Comparison of ENCODE assay signal across 20 cellular contexts in the genomic region with DNA sequence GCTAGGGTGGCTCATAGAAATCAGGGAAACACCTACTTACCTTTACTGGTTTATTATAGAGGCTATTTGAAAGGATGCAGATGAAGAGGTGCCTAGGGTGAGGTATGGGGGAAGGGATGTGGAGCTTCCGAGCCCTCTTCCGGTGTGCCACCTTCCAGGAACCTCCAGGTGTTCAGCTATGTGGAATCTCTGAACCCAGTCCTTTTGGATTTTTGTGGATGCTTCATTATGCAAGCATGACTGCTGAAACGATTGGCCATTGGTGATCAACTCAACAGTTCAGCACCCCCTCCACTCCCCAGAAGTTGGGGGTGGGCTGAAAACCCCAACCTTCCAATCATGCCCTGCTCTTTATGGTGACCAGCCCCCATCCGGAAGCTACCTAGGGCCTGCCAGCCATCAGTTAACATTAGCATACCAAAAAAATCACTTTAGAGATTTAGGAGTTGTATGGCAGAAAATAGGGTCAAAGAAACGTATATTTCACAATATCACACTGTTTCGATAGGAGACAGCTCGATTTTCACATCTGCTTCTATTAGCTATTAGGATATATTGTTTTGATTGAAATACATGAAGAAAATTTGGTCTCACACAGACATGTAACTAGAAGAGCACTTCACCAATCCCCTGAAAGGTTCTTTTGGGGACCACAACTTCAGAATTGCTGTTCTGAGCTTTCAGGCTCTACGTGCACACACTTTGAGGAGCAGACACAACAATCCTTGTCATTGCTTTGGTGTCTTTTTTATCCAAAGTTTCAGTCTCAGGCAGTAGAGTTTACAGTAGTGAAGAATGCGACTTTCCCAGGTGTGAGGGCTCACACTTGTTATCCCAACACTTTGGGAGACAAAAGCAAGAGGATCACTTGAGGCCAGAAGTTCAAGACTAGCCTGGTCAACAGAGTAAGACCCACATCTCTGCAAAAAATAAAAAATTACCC. TPM values are rescaled to one million over a fixed set of nuclear protein-coding genes. Genes with fewer than 3 reads are reported as not detected.
DNase-seq lines count a peak whose midpoint lies in the region; ATAC-seq and TF ChIP-seq lines count a peak whose summit lies in the region.
"Had no signal": no experiment of that assay in that cellular context is flagged by ENCODE, and none has a peak within 500 bp of the region (broad histone marks: within the 10 kb centered on the region; RNA-seq: fewer than 3 reads in every experiment).

No MANE protein-coding gene starts in this region.

- intact Hi-C loops in natural killer cell (cut with micrococcal nuclease) = no loop called here

- no peaks in the 10 kb centered on the region for H4K20me1 ChIP-seq in smooth muscle cell (ENCODE audit: low read depth)

- no peak overlapping the region for H3K27ac Mint-ChIP-seq in natural killer cell
- H3K27ac Mint-ChIP-seq: activated CD8-positive, alpha-beta T cell treated with anti-CD3 and anti-CD28 coated beads, Interleukin-2, amount 10 ng/mL, durations not matched to agents 7 days and 5 days had no signal

- no peaks in the 10 kb centered on the region for H3K27me3 ChIP-seq in HUES6 (ENCODE audit: control insufficient read depth, insufficient read depth, low read length)
- no peaks in the 10 kb centered on the region for H3K27me3 ChIP-seq in iPS-20b (ENCODE audit: insufficient read depth, low read length)
- no peaks in the 10 kb centered on the region for H3K27me3 ChIP-seq in smooth muscle cell (ENCODE audit: low read depth)
- H3K27me3 ChIP-seq: BLaER1 treated with 17β-estradiol and CSF1 and Interleukin-3, amounts not matched to agents 10 nM and 100 nM; colonic mucosa had no signal

- peaks cover 23 to 25% of the 10 kb centered on the region in 2 donors for H3K4me1 Mint-ChIP-seq in natural killer cell

- peak overlapping the region; percentile 69 for H2AFZ ChIP-seq in smooth muscle cell (ENCODE audit: low read depth)
- H2AFZ ChIP-seq: PC-9 had no signal

- H3K9me3 ChIP-seq in HUES6 (ENCODE audit: control insufficient read depth, insufficient read depth, low read depth, low read length) = no peaks in the 10 kb centered on the region
- no peaks in the 10 kb centered on the region for H3K9me3 ChIP-seq in iPS-20b (ENCODE audit: insufficient read depth, low read depth, low read length)
- H3K9me3 ChIP-seq in smooth muscle cell (replicated peaks; ENCODE audit: low read depth) = no peaks in the 10 kb centered on the region
- H3K9me3 ChIP-seq: BLaER1 treated with 17β-estradiol and CSF1 and Interleukin-3, amounts not matched to agents 10 nM and 100 nM; Caco-2; colonic mucosa; lower lobe of right lung had no signal

- no peaks in the 10 kb centered on the region for H3K27me3 Mint-ChIP-seq in natural killer cell (ENCODE audit: low read depth in 2 of 2)

- ATAC-seq in natural killer cell (no peak), GM21515 (IDR thresholded peaks at IDR 0.05; ENCODE audit: unreplicated experiment) (no peak), HG03175 (IDR thresholded peaks at IDR 0.05; ENCODE audit: unreplicated experiment) (no peak)
- ATAC-seq: activated CD8-positive, alpha-beta T cell treated with anti-CD3 and anti-CD28 coated beads, Interleukin-2, amount 10 ng/mL, durations not matched to agents 7 days and 5 days; lower lobe of right lung had no signal

- no peak overlapping the region for H3K4me3 Mint-ChIP-seq in natural killer cell
- H3K4me3 Mint-ChIP-seq: activated CD8-positive, alpha-beta T cell treated with anti-CD3 and anti-CD28 coated beads, Interleukin-2, amount 10 ng/mL, durations not matched to agents 7 days and 5 days had no signal

- H3K9me3 Mint-ChIP-seq in natural killer cell = no peaks in the 10 kb centered on the region
- H3K9me3 Mint-ChIP-seq: brain had no signal

- H3K79me2 ChIP-seq in smooth muscle cell (ENCODE audit: low read depth) = peaks cover 15% of the 10 kb centered on the region

- H3F3A ChIP-seq in smooth muscle cell (ENCODE audit: low read depth) = no peaks in the 10 kb centered on the region

- H3K9ac ChIP-seq in HUES6 (ENCODE audit: low read length) (peak overlapping the region; percentile 68), iPS-20b (ENCODE audit: low read depth, low read length) (peak overlapping the region; percentile 87; the same call in 1 of the 2 replicates), smooth muscle cell (ENCODE audit: low read depth) (no peak overlapping the region)
- H3K9ac ChIP-seq: BLaER1 treated with 17β-estradiol and CSF1 and Interleukin-3, amounts not matched to agents 10 nM and 100 nM had no signal

- peaks cover 21% of the 10 kb centered on the region for H3K4me1 ChIP-seq in HUES6 (ENCODE audit: control insufficient read depth, insufficient read depth, low read length)
- peaks cover 19% of the 10 kb centered on the region for H3K4me1 ChIP-seq in iPS-20b (ENCODE audit: insufficient read depth, low read length)
- peaks cover 4% of the 10 kb centered on the region for H3K4me1 ChIP-seq in smooth muscle cell (ENCODE audit: low read depth)

- no peak overlapping the region for H3K4me2 ChIP-seq in smooth muscle cell
- H3K4me2 ChIP-seq: PC-9 had no signal

- peak overlapping the region; percentile 55 for H3K4me3 ChIP-seq in HUES6 (ENCODE audit: low read depth, low read length)
- peak overlapping the region; percentile 80 for H3K4me3 ChIP-seq in iPS-20b (ENCODE audit: low read length)
- H3K4me3 ChIP-seq in smooth muscle cell = no peak overlapping the region
- H3K4me3 ChIP-seq: BLaER1 treated with 17β-estradiol and CSF1 and Interleukin-3, amounts not matched to agents 10 nM and 100 nM; colonic mucosa; lower lobe of right lung; PC-9 had no signal

- peaks cover 8% of the 10 kb centered on the region for H3K36me3 ChIP-seq in HUES6 (ENCODE audit: control insufficient read depth, insufficient read depth, low read length)
- peaks cover 9% of the 10 kb centered on the region for H3K36me3 ChIP-seq in iPS-20b (ENCODE audit: insufficient read depth, low read depth, low read length)
- no peaks in the 10 kb centered on the region for H3K36me3 ChIP-seq in smooth muscle cell (ENCODE audit: low read depth)
- H3K36me3 ChIP-seq: colonic mucosa, lower lobe of right lung had no signal

- 46% methylated on average over 9 of the region's 9 CpGs for WGBS in smooth muscle cell (ENCODE audit: low lambda C conversion rate)

- no peak for DNase-seq in smooth muscle cell (lab: John Stamatoyannopoulos, UW; ENCODE audit: unreplicated experiment)
- no peak for DNase-seq in natural killer cell
- DNase-seq: activated CD8-positive, alpha-beta T cell treated with anti-CD3 and anti-CD28 coated beads, Interleukin-2, amount 10 ng/mL, durations not matched to agents 7 days and 5 days; activated gamma-delta T cell; Caco-2; colonic mucosa; Kasumi-1; NCI-H2029; NCI-H345; PC-9; SHP77; SW 1271 had no signal

- H3K27ac ChIP-seq in HUES6 (ENCODE audit: low read depth, low read length) (peak overlapping the region; percentile 82), cingulate gyrus (ENCODE audit: low read depth, low read length) (peak overlapping the region; percentile 96), iPS-20b (ENCODE audit: low read length) (peak overlapping the region; percentile 75), smooth muscle cell (ENCODE audit: low read depth) (no peak overlapping the region)
- H3K27ac ChIP-seq: BLaER1 treated with 17β-estradiol and CSF1 and Interleukin-3, amounts not matched to agents 10 nM and 100 nM; colonic mucosa; lower lobe of right lung; PC-9 had no signal

- no peaks in the 10 kb centered on the region for H3K36me3 Mint-ChIP-seq in natural killer cell

- TF ChIP-seq CTCF in smooth muscle cell (IDR thresholded peaks at IDR 0.05; ENCODE audit: borderline replicate concordance, insufficient read depth, poor library complexity, severe bottlenecking) (no peak), natural killer cell (IDR thresholded peaks at IDR 0.05) (no peak)

RNA-seq across cellular contexts. Expression of gene POLR2G, which starts 3.3 kb away (rescaled TPM):
- total RNA-seq in smooth muscle cell (147 and 197 TPM in 2 replicates), natural killer cell (100 to 1,000 TPM; 110 to 120 (median 119) TPM)
- 192 and 220 TPM in 2 replicates for polyA plus RNA-seq in smooth muscle cell

RNA-seq across cellular contexts. Expression of gene ZBTB3, which starts 4.2 kb away (rescaled TPM):
- total RNA-seq in smooth muscle cell (3.3 TPM in 2 replicates), natural killer cell (1 to 10 TPM; 5.4 to 9.6 (median 8.8) TPM)
- polyA plus RNA-seq in smooth muscle cell = 2.9 and 3.6 TPM in 2 replicates

RNA-seq across cellular contexts. Expression of gene TAF6L, which starts 13.1 kb away (rescaled TPM):
- 10.5 and 11.9 TPM in 2 replicates for total RNA-seq in smooth muscle cell
- 18.6 and 27.2 TPM in 2 replicates for polyA plus RNA-seq in smooth muscle cell
- total RNA-seq in natural killer cell = 10 to 100 TPM; 18.4 to 20.3 (median 18.8) TPM

RNA-seq across cellular contexts. Expression of gene TMEM179B, which starts 29.1 kb away (rescaled TPM):
- 96.0 and 103 TPM in 2 replicates for total RNA-seq in smooth muscle cell
- 113 and 125 TPM in 2 replicates for polyA plus RNA-seq in smooth muscle cell
- 10 to 100 TPM; 33.7 to 41.1 (median 36.3) TPM for total RNA-seq in natural killer cell

RNA-seq across cellular contexts. Expression of gene TTC9C, which starts 29.8 kb away (rescaled TPM):
- total RNA-seq in smooth muscle cell = 20.1 and 53.0 TPM in 2 replicates
- 46.9 and 49.3 TPM in 2 replicates for polyA plus RNA-seq in smooth muscle cell
- 10 to 100 TPM; 18.3 to 27.2 (median 23.2) TPM for total RNA-seq in natural killer cell
